Comparison of ENCODE assay signal across 3 cellular contexts in genomic region chr21:34674467-34674866, GRCh38.
TF ChIP-seq lines count a peak whose summit lies in the region.

No MANE protein-coding gene starts in this region.

TF ChIP-seq in A549, 52 proteins besides CTCF, POLR2A, EP300 and RAD21:
- TF ChIP-seq MAFK (IDR thresholded peaks at IDR 0.05; ENCODE audit: partially characterized antibody) (peak; percentile 85), HES2 (IDR thresholded peaks at IDR 0.05) (no peak)

TF ChIP-seq in IMR-90, 13 proteins besides CTCF, POLR2A, EP300 and RAD21:
- peak; percentile 91 for TF ChIP-seq MAFK (IDR thresholded peaks at IDR 0.05; ENCODE audit: low read depth, low read length)
- no peak for TF ChIP-seq BHLHE40 (IDR thresholded peaks at IDR 0.05; ENCODE audit: low read depth, low read length)

TF ChIP-seq in H1, 55 proteins besides CTCF, POLR2A, EP300 and RAD21:
- TF ChIP-seq FOSL1 (IDR thresholded peaks at IDR 0.05; ENCODE audit: insufficient read depth, low read depth, low read length) = no peak
- peak; percentile 50; the same call in 1 of the 2 replicates for TF ChIP-seq MAFK (IDR thresholded peaks at IDR 0.05; ENCODE audit: low read depth, low read length)
